In the genomic region with DNA sequence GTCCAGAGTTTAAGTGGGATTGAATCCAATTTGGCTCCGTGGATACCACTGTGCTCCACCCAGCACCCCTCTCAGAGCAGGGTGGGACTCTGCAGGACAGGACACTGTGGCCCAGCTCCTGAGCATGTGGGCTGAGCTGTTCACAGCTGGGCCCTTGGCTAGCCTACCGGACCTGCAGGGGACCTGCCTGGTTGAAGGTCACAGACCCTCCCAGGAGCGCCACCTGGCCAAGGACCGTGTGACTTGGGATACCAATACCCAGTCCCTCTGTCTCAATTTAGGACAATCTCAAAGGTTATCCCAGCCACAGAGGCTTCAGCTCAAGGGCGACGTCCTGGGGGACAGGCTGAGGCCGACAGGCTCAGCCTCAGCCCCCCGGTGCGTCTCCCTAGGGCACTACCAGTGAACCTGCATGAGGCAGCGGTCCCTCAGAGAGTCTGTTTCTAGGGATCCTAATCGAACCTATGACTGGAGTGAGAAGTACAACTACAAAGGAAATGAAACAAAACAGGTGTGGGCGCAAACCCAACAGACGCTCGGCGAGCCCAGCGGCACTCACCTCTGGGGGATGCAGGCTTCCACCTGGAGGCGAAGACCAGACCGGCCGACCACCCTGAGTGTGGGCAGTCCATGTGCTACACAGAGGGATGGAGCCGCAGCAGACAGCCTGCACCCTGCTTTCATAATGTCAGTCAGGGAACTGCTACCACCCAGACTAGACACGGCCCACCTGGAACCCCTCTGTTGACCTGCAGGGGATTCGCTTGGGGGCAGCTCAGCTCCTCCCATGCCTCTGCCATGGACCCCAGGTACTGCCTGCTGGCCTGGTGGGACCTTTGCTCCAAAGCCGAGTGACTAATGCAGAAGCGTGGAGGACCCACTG, we compare ENCODE assay signal across 34 cellular contexts.
"Had no signal": no experiment of that assay in that cellular context is flagged by ENCODE, and none has a peak within 500 bp of the region (broad histone marks: within the 10 kb centered on the region; RNA-seq: fewer than 3 reads in every experiment).

No MANE protein-coding gene starts in this region.

- H3K27ac ChIP-seq: brain microvascular endothelial cell, RWPE1, WERI-Rb-1 had no signal

- H3K27me3 ChIP-seq: brain microvascular endothelial cell had no signal

- DNase-seq: activated CD4-positive, alpha-beta memory T cell treated with anti-CD3 and anti-CD28 coated beads, Interleukin-2, amount 10 ng/mL, durations not matched to agents 7 days and 5 days; activated CD4-positive, alpha-beta T cell treated with anti-CD3 and anti-CD28 coated beads for 1 hour; activated CD4-positive, alpha-beta T cell treated with anti-CD3 and anti-CD28 coated beads for 48 hours; activated CD4-positive, CD25-positive, alpha-beta regulatory T cell; activated CD8-positive, alpha-beta memory T cell treated with anti-CD3 and anti-CD28 coated beads for 24 hours; activated CD8-positive, alpha-beta memory T cell treated with anti-CD3 and anti-CD28 coated beads, Interleukin-2, amount 10 ng/mL, durations not matched to agents 7 days and 5 days; activated CD8-positive, alpha-beta memory T cell treated with anti-CD3 and anti-CD28 coated beads, Interleukin-2, amount 50 U/mL, for 48 hours; activated effector memory CD4-positive, alpha-beta T cell treated with anti-CD3 and anti-CD28 coated beads, Interleukin-2, amount 50 U/mL, for 16 hours; activated naive CD4-positive, alpha-beta T cell; activated naive CD4-positive, alpha-beta T cell treated with anti-CD3 and anti-CD28 coated beads, Interleukin-2, amount 50 U/mL, for 16 hours; activated naive CD8-positive, alpha-beta T cell treated with anti-CD3 and anti-CD28 coated beads for 36 hours; activated T-cell treated with anti-CD3 and anti-CD28 coated beads, Interleukin-2, amount 50 U/mL, for 1 hour; activated T-cell treated with anti-CD3 and anti-CD28 coated beads, Interleukin-2, amount 50 U/mL, for 72 hours; amniotic stem cell; brain microvascular endothelial cell; Kasumi-1; KBM-7; MM.1S; MV-4-11; NCI-H1092; NCI-H1436 treated with DMSO at 0.1 percent for 48 hours; NCI-H1694 treated with DMSO at 0.1 percent for 48 hours; NCI-H2029; NCI-H345; NCI-H524 treated with DMSO at 0.1 percent for 48 hours; NK-92 treated with Interleukin-12 subunit alpha and Interleukin-12 subunit beta, amount 100 ng/mL, for 24 hours; PC-3; SW 1271; T-helper 1 cell; T-helper 9 cell; WERI-Rb-1 had no signal

- ATAC-seq: activated CD8-positive, alpha-beta memory T cell treated with anti-CD3 and anti-CD28 coated beads, Interleukin-2, amount 10 ng/mL, durations not matched to agents 7 days and 5 days; activated T-cell treated with anti-CD3 and anti-CD28 coated beads, Interleukin-2, amount 50 U/mL, for 72 hours; activated T-helper 17 cell treated with anti-CD3 and anti-CD28 coated beads, Interleukin-2, amount 50 U/mL, for 72 hours; PC-3; Right ventricle myocardium inferior had no signal

- H3K36me3 ChIP-seq: brain microvascular endothelial cell, WERI-Rb-1 had no signal
